19 cellular contexts compared by ENCODE assay signal in genomic region chr16:5895137-5895536, GRCh38.
"Had no signal": no experiment of that assay in that cellular context is flagged by ENCODE, and none has a peak within 500 bp of the region (broad histone marks: within the 10 kb centered on the region; RNA-seq: fewer than 3 reads in every experiment).

No MANE protein-coding gene starts in this region.

- H3K36me3 ChIP-seq: heart right ventricle, lower lobe of right lung, tibial nerve had no signal

- H3K9me3 ChIP-seq: lower lobe of right lung had no signal

- H3K27me3 ChIP-seq: heart right ventricle, tibial nerve had no signal

- FAIRE-seq: keratinocyte, TTC549 had no signal

- ATAC-seq: activated CD8-positive, alpha-beta T cell treated with anti-CD3 and anti-CD28 coated beads, Interleukin-2, amount 10 ng/mL, durations not matched to agents 7 days and 5 days; heart right ventricle; left lobe of liver; lower lobe of right lung; naive thymus-derived CD8-positive, alpha-beta T cell; right cardiac atrium had no signal

- DNase-seq: activated CD4-positive, alpha-beta T cell treated with anti-CD3 and anti-CD28 coated beads for 1 hour; activated CD4-positive, alpha-beta T cell treated with anti-CD3 and anti-CD28 coated beads, Interleukin-2, amount 50 U/mL, for 1 hour; activated CD8-positive, alpha-beta T cell treated with anti-CD3 and anti-CD28 coated beads, Interleukin-2, amount 10 ng/mL, durations not matched to agents 7 days and 5 days; activated gamma-delta T cell treated with Interleukin-2 at 50 U/mL for 16 hours; anterior cingulate cortex; cerebellar nuclear complex; heart right ventricle; lower lobe of right lung; naive thymus-derived CD8-positive, alpha-beta T cell; right cardiac atrium; stimulated activated CD4-positive, alpha-beta T cell treated with anti-CD3 and anti-CD28 coated beads, Interleukin-4, amount 100 ng/mL, for 24 hours; stimulated activated naive CD4-positive, alpha-beta T cell treated with Interleukin-2 at 50 U/mL for 16 hours; substantia nigra; T-helper 1 cell had no signal

- H3K4me1 ChIP-seq: heart right ventricle, lower lobe of right lung, tibial nerve had no signal

- H3K4me3 ChIP-seq: coronary artery, heart right ventricle, lower lobe of right lung, tibial nerve had no signal

- H3K27ac ChIP-seq: coronary artery, heart right ventricle, lower lobe of right lung, tibial nerve had no signal
